In the genomic region with DNA sequence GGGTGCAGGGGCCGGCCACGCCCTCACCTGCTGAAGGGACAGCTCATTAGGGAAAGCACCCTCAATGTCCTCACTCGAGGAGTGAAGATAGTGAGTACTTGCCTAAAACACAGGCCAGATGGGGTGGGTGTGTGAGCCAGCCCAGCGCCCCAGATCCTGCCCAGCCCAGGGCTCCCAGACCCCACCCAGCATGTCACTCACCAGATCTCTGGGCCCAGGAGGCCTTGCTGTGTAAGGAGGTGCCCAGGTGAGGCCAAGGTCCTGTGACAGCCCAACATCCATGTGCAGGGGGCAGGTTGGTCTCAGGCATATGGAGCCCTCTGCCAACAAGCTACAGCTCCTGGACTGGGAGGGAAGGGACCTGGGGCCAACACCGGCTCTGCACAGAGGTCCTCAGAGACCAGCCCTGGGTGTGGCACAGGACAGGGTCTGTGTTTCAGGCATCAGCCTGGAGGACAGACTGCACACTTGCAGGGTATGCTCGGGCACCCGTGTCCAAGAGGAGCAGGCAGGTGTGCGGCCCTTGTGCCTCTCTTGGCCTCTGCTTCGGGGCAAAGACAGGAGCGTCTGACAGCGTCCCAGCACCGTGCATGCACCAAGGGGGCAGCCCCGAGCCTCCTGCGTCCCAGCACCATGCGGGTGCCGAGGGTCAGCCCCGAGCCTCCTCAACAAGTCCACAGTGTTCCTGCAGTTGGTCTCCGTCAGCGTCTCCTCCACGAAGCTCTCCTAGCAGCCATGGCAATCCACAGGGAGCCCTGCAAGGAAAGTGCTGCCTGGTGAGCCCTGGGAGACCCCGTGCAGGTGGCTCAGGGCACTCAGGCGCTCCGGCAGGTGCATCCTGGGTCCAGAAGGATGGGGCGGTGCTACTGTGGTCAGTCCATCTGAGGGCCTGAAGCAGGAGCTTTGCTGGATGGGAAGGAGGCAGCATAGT, we compare ENCODE assay signal across 1 cellular context. TPM values are rescaled to one million over a fixed set of nuclear protein-coding genes. Genes with fewer than 3 reads are reported as not detected.
"Had no signal": no experiment of that assay in that cellular context is flagged by ENCODE, and none has a peak within 500 bp of the region (broad histone marks: within the 10 kb centered on the region; RNA-seq: fewer than 3 reads in every experiment).

No MANE protein-coding gene starts in this region.

RNA-seq across cellular contexts. Expression of gene ZNF519, which starts 16.0 kb away (rescaled TPM):
- total RNA-seq: ascending aorta had no signal
